17 cellular contexts compared by ENCODE assay signal in genomic region chr5:3210531-3210930, GRCh38.
DNase-seq lines count a peak whose midpoint lies in the region; TF ChIP-seq lines count a peak whose summit lies in the region.
"Had no signal": no experiment of that assay in that cellular context is flagged by ENCODE, and none has a peak within 500 bp of the region (broad histone marks: within the 10 kb centered on the region; RNA-seq: fewer than 3 reads in every experiment).

No MANE protein-coding gene starts in this region.

- H3K4me3 ChIP-seq in BLaER1 treated with 17β-estradiol and CSF1 and Interleukin-3, amounts not matched to agents 10 nM and 100 nM, result no peak overlapping the region
- H3K4me3 ChIP-seq in coronary artery, result no peak overlapping the region
- H3K4me3 ChIP-seq: GM12878, GM23338, HAP-1 had no signal

- H3K36me3 ChIP-seq in BLaER1 treated with 17β-estradiol and CSF1 and Interleukin-3, amounts not matched to agents 10 nM and 100 nM, result no peaks in the 10 kb centered on the region
- H3K36me3 ChIP-seq: HAP-1 had no signal

- H3K9ac ChIP-seq in BLaER1 treated with 17β-estradiol and CSF1 and Interleukin-3, amounts not matched to agents 10 nM and 100 nM, result no peak overlapping the region

- H3K27me3 ChIP-seq in BLaER1 treated with 17β-estradiol and CSF1 and Interleukin-3, amounts not matched to agents 10 nM and 100 nM, result no peaks in the 10 kb centered on the region

- H3K9me3 Mint-ChIP-seq in type B pancreatic cell (peaks cover 2% of the 10 kb centered on the region), glutamatergic neuron (ENCODE audit: unreplicated experiment) (peaks cover 3% of the 10 kb centered on the region)

- H3K27me3 Mint-ChIP-seq in type B pancreatic cell (peaks cover 14% of the 10 kb centered on the region), glutamatergic neuron (ENCODE audit: unreplicated experiment) (peaks cover 1% of the 10 kb centered on the region)
- H3K27me3 Mint-ChIP-seq: CD4-positive, alpha-beta T cell; CD8-positive, alpha-beta memory T cell had no signal

- H3K36me3 Mint-ChIP-seq in type B pancreatic cell (peaks cover 1% of the 10 kb centered on the region), glutamatergic neuron (ENCODE audit: unreplicated experiment) (peaks cover 2% of the 10 kb centered on the region)
- H3K36me3 Mint-ChIP-seq: CD14-positive monocyte had no signal

- H3K27ac Mint-ChIP-seq in type B pancreatic cell (no peak overlapping the region), glutamatergic neuron (ENCODE audit: unreplicated experiment) (no peak overlapping the region)
- H3K27ac Mint-ChIP-seq: CD14-positive monocyte; CD4-positive, alpha-beta T cell; CD8-positive, alpha-beta memory T cell; GM23338; HFFc6 had no signal

- no peak overlapping the region for H3K27ac ChIP-seq in BLaER1 treated with 17β-estradiol and CSF1 and Interleukin-3, amounts not matched to agents 10 nM and 100 nM
- H3K27ac ChIP-seq in coronary artery, result no peak overlapping the region

- H4K20me1 ChIP-seq in BLaER1 treated with 17β-estradiol and CSF1 and Interleukin-3, amounts not matched to agents 10 nM and 100 nM, result no peaks in the 10 kb centered on the region

- H3K4me2 ChIP-seq in BLaER1 treated with 17β-estradiol and CSF1 and Interleukin-3, amounts not matched to agents 10 nM and 100 nM, result peak overlapping the region in 6 of 11 experiments; percentile 17 to 38 (median 28); a peak in 4 of 22 replicates
- H3K4me2 ChIP-seq: GM23338 had no signal

- DNase-seq in coronary artery (ENCODE audit: low spot score) (peak; percentile 33), type B pancreatic cell (ENCODE audit: extremely low spot score, unreplicated experiment) (peak; percentile 40), GOT3 (lab: John Stamatoyannopoulos, UW) (no peak), erythroblast (lab: John Stamatoyannopoulos, UW) (no peak), glutamatergic neuron (no peak)
- DNase-seq: CD4-positive, alpha-beta T cell; CD8-positive, alpha-beta memory T cell; DMS 273 treated with DMSO at 0.1 percent for 48 hours; DMS79; EL; GDM1; HFFc6 had no signal

- no peak for TF ChIP-seq CTCF in coronary artery (IDR thresholded peaks at IDR 0.05)
- TF ChIP-seq CTCF in type B pancreatic cell (conservative IDR thresholded peaks at IDR 0.05), result no peak
- TF ChIP-seq CTCF in glutamatergic neuron (IDR thresholded peaks at IDR 0.05; ENCODE audit: partially characterized antibody, unreplicated experiment), result no peak

- peaks cover 0 to 9% (median 0%) of the 10 kb centered on the region in 10 experiments; a peak in 6 of 20 replicates for H3K4me1 ChIP-seq in BLaER1 treated with 17β-estradiol and CSF1 and Interleukin-3, amounts not matched to agents 10 nM and 100 nM
- H3K4me1 ChIP-seq: HAP-1 had no signal

- H3K4me3 Mint-ChIP-seq in type B pancreatic cell (no peak overlapping the region), glutamatergic neuron (ENCODE audit: unreplicated experiment) (no peak overlapping the region)
- H3K4me3 Mint-ChIP-seq: CD14-positive monocyte; CD4-positive, alpha-beta T cell; CD8-positive, alpha-beta memory T cell; GM23338; HFFc6 had no signal

- H3K4me1 Mint-ChIP-seq in type B pancreatic cell (ENCODE audit: unreplicated experiment), result no peaks in the 10 kb centered on the region
- no peaks in the 10 kb centered on the region for H3K4me1 Mint-ChIP-seq in glutamatergic neuron (ENCODE audit: low read depth, unreplicated experiment)
- H3K4me1 Mint-ChIP-seq: CD14-positive monocyte; CD8-positive, alpha-beta memory T cell; GM23338 had no signal

- no peaks in the 10 kb centered on the region for H3K9me3 ChIP-seq in BLaER1 treated with 17β-estradiol and CSF1 and Interleukin-3, amounts not matched to agents 10 nM and 100 nM (replicated peaks in 1 of 11)
- H3K9me3 ChIP-seq: HAP-1 had no signal

- TF ChIP-seq POLR2A in erythroblast (IDR thresholded peaks at IDR 0.05; ENCODE audit: low read length), result no peak

Comparison
In these comparisons a context has a peak if more than half of its experiments do, and no peak if none do; other contexts are left out.
1. DNase-seq: peak in coronary artery (single experiment) and type B pancreatic cell (single experiment); none in GOT3 (single experiment), erythroblast (0 of 2) and glutamatergic neuron (single experiment).